In genomic region chr6:26055670-26056582, GRCh38 we compare ENCODE assay signal across 8 cellular contexts. TPM values are rescaled to one million over a fixed set of nuclear protein-coding genes. Genes with fewer than 3 reads are reported as not detected.
DNase-seq lines count a peak whose midpoint lies in the region; ATAC-seq and TF ChIP-seq lines count a peak whose summit lies in the region.

No MANE protein-coding gene starts in this region.

- no peak for TF ChIP-seq CTCF in chondrocyte (IDR thresholded peaks at IDR 0.05)

- DNase-seq in AG20443 (ENCODE audit: low spot score) (peak; percentile 95), NCI-H345 treated with DMSO at 0.1 percent for 48 hours (lab: John Stamatoyannopoulos, UW; ENCODE audit: unreplicated experiment) (peak; percentile 89), chondrocyte (ENCODE audit: low spot score) (no peak), kidney glomerular epithelial cell (lab: John Stamatoyannopoulos, UW) (peak; percentile 86)
- peak; percentile 81 to 84 for DNase-seq in stimulated activated CD4-positive, alpha-beta T cell treated with anti-CD3 and anti-CD28 coated beads, Interleukin-15, amount 100 ng/mL, for 48 hours (ENCODE audit: low read depth in 2 of 2)

- no peaks in the 10 kb centered on the region for H3K27me3 Mint-ChIP-seq in chondrocyte (ENCODE audit: low read depth)

- H3K9me3 Mint-ChIP-seq in chondrocyte (ENCODE audit: low read depth), result no peaks in the 10 kb centered on the region

- H3K27ac Mint-ChIP-seq in chondrocyte (ENCODE audit: unreplicated experiment), result peak overlapping the region; percentile 99

- H3K36me3 Mint-ChIP-seq in chondrocyte (ENCODE audit: low read depth), result no peaks in the 10 kb centered on the region

- peaks cover 12% of the 10 kb centered on the region for H3K4me1 Mint-ChIP-seq in chondrocyte (ENCODE audit: low read depth)

- peak overlapping the region; percentile 82 for H3K4me3 Mint-ChIP-seq in chondrocyte (ENCODE audit: unreplicated experiment)

- ATAC-seq in GM19035 (IDR thresholded peaks at IDR 0.05; ENCODE audit: unreplicated experiment) (peak; percentile 73), HG03342 (IDR thresholded peaks at IDR 0.05; ENCODE audit: unreplicated experiment) (peak; percentile 66)
- ATAC-seq in activated CD4-positive, CD25-positive, alpha-beta regulatory T cell treated with anti-CD3 and anti-CD28 coated beads, Interleukin-2, amount 50 U/mL, for 24 hours, result peak; percentile 87 to 89

RNA-seq across cellular contexts. Expression of gene HFE, which starts 31.3 kb away (rescaled TPM):
- total RNA-seq in chondrocyte, result 6.1 to 7.5 TPM (median 6.4 TPM) in 3 replicates
